In the genomic region with DNA sequence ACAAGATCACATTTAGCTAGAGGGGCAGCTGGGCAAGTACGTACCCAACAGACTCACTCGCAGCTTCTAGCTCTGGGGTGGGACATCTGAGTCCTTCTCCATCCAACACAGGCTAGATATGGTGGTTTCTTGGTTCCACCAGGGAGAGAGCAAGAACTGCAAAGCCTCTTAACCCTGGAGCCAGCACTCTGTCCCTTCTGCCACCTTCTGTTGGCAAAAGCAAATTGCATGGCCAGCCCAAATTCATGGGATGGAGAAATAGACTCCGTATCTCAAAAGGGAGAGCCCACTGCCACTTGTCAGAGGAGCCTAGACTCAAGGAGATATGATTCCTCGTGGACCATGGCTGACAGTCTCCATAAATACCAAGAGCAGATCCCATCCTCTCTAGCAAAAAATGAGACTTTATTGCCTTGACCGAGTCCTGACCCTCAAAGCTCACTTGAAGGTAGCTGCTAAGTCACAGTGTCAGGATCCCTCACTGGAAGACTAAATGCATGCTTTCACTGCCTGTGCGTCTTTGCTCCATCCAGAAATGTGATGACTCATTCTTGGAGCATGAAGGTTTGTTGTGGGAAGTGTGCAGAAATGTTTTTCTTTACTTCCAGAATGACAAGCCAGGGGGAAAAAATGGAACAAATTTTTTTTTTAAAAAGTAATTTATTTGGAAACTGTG, we compare ENCODE assay signal across 8 cellular contexts. TPM values are rescaled to one million over a fixed set of nuclear protein-coding genes. Genes with fewer than 3 reads are reported as not detected.
DNase-seq lines count a peak whose midpoint lies in the region; ATAC-seq and TF ChIP-seq lines count a peak whose summit lies in the region.

No MANE protein-coding gene starts in this region.

- no peaks in the 10 kb centered on the region for H3K4me1 ChIP-seq in heart left ventricle
- H3K4me1 ChIP-seq in upper lobe of right lung: no peaks in the 10 kb centered on the region

- H3K27me3 ChIP-seq in heart left ventricle (peaks cover 0 to 3% (median 0%) of the 10 kb centered on the region in 9 donors), upper lobe of right lung (no peaks in the 10 kb centered on the region)

- intact Hi-C loops in heart left ventricle (cut with DNase I) (loop anchor here in 2 of 10 donors (5.0 kb wide), 1 partner anchor 202 kb away; no protein-coding TSS in a partner anchor), left ventricle myocardium superior (cut with micrococcal nuclease) (no loop called here), upper lobe of right lung (cut with DNase I) (no loop called here)

- no peak for TF ChIP-seq POLR2A in heart left ventricle (IDR thresholded peaks at IDR 0.05)

- WGBS in heart left ventricle, 4 donors: 41 to 52% (median 47%) methylated on average over 6 of the region's 6 CpGs

- H3K36me3 ChIP-seq in heart left ventricle: no peaks in the 10 kb centered on the region
- no peaks in the 10 kb centered on the region for H3K36me3 ChIP-seq in upper lobe of right lung

- H3K9me3 ChIP-seq in heart left ventricle (peaks cover 0 to 4% (median 0%) of the 10 kb centered on the region in 12 donors), upper lobe of right lung (no peaks in the 10 kb centered on the region)

- no peak overlapping the region for H3K27ac ChIP-seq in heart left ventricle
- no peak overlapping the region for H3K27ac ChIP-seq in upper lobe of right lung

- TF ChIP-seq CTCF in heart left ventricle (IDR thresholded peaks at IDR 0.05): peak in 7 of 12 donors; percentile 7 to 40 (median 20)
- TF ChIP-seq CTCF in upper lobe of right lung (IDR thresholded peaks at IDR 0.05): peak; percentile 35

- no peak for DNase-seq in heart left ventricle
- no peak for DNase-seq in left ventricle myocardium superior
- DNase-seq in OCI-M1 (lab: John Stamatoyannopoulos, UW): peak; percentile 39
- peak; percentile 21 for DNase-seq in fibroblast of the conjunctiva (ENCODE audit: low read depth)
- no peak for DNase-seq in upper lobe of right lung
- DNase-seq in HuH-7.5 (ENCODE audit: low spot score): no peak
- DNase-seq in activated CD4-positive, alpha-beta T cell treated with anti-CD3 and anti-CD28 coated beads, Interleukin-2, amount 50 U/mL, for 4 hours: no peak

- ATAC-seq in heart left ventricle (peak in 1 of 4 donors; percentile 54), left ventricle myocardium superior (no peak), upper lobe of right lung (peak; percentile 49), GM18870 (IDR thresholded peaks at IDR 0.05; ENCODE audit: unreplicated experiment) (no peak)

- H3K4me3 ChIP-seq in heart left ventricle: no peak overlapping the region
- no peak overlapping the region for H3K4me3 ChIP-seq in upper lobe of right lung

RNA-seq across cellular contexts. Expression of a gene that starts 28.8 kb away (rescaled TPM):
- total RNA-seq in heart left ventricle: 1 to 10 TPM in 3 of 9 donors, under 1 TPM in 6; 0.18 to 9.0 (median 0.50) TPM
- under 1 TPM; 0.23 to 0.39 TPM for polyA plus RNA-seq in heart left ventricle
- 0.87 TPM for total RNA-seq in left ventricle myocardium superior
- total RNA-seq in upper lobe of right lung: 5.5 TPM

Comparison
In these comparisons a context has a peak if more than half of its experiments do, and no peak if none do; other contexts are left out.
1. DNase-seq: peak in OCI-M1 (single experiment) and fibroblast of the conjunctiva (single experiment); none in heart left ventricle (0 of 5), left ventricle myocardium superior (single experiment), upper lobe of right lung (single experiment), HuH-7.5 (single experiment) and activated CD4-positive, alpha-beta T cell treated with anti-CD3 and anti-CD28 coated beads, Interleukin-2, amount 50 U/mL, for 4 hours (0 of 2).